ENCODE assay signal across 8 cellular contexts in genomic region chr17:35051183-35051578, GRCh38. TPM values are rescaled to one million over a fixed set of nuclear protein-coding genes. Genes with fewer than 3 reads are reported as not detected.
DNase-seq lines count a peak whose midpoint lies in the region; ATAC-seq, FAIRE-seq and TF ChIP-seq lines count a peak whose summit lies in the region.

No MANE protein-coding gene starts in this region.

- H3K4me1 ChIP-seq in gastroesophageal sphincter (peaks cover 0 to 28% (median 0%) of the 10 kb centered on the region in 3 donors), subcutaneous abdominal adipose tissue (ENCODE audit: control insufficient read depth in 5 of 5, insufficient read depth in 5 of 5, low read length in 5 of 5) (peaks cover 4 to 45% (median 38%) of the 10 kb centered on the region in 5 donors)

- H3K9me3 ChIP-seq in gastroesophageal sphincter (no peaks in the 10 kb centered on the region), subcutaneous abdominal adipose tissue (ENCODE audit: control insufficient read depth in 5 of 5, low read length in 5 of 5) (no peaks in the 10 kb centered on the region)

- TF ChIP-seq POLR2A in gastroesophageal sphincter (IDR thresholded peaks at IDR 0.05), result no peak

- WGBS in gastroesophageal sphincter (ENCODE audit: low coverage in 1 of 2), 2 donors, result 38 to 60% methylated on average over 2 of the region's 2 CpGs

- H3K27me3 ChIP-seq in gastroesophageal sphincter (no peaks in the 10 kb centered on the region), subcutaneous abdominal adipose tissue (ENCODE audit: control insufficient read depth in 5 of 5, insufficient read depth in 4 of 5, low read length in 5 of 5) (no peaks in the 10 kb centered on the region)

- peak; percentile 66 for ATAC-seq in HG02943 (IDR thresholded peaks at IDR 0.05; ENCODE audit: low read depth, unreplicated experiment)
- ATAC-seq in gastroesophageal sphincter, result no peak

- peak overlapping the region in 4 of 5 donors; percentile 0 to 48 (median 32) for H3K9ac ChIP-seq in subcutaneous abdominal adipose tissue (ENCODE audit: low read length in 5 of 5)

- H3K4me3 ChIP-seq in gastroesophageal sphincter (no peak overlapping the region), subcutaneous abdominal adipose tissue (ENCODE audit: low read depth in 1 of 5, low read length in 5 of 5) (peak overlapping the region in 2 of 5 donors; percentile 40 to 46)

- DNase-seq in NCI-H510A treated with DMSO at 0.1 percent for 48 hours (lab: John Stamatoyannopoulos, UW) (peak; percentile 35), NCI-H510A (lab: John Stamatoyannopoulos, UW) (no peak), T-helper 2 cell (peak in 3 of 5 experiments; percentile 14 to 96 (median 69)), D341Med (ENCODE audit: low spot score) (no peak), frontal cortex (ENCODE audit: low spot score in 2 of 2) (no peak)

- no peaks in the 10 kb centered on the region for H3K36me3 ChIP-seq in gastroesophageal sphincter
- H3K36me3 ChIP-seq in subcutaneous abdominal adipose tissue (ENCODE audit: control insufficient read depth in 5 of 5, insufficient read depth in 5 of 5, low read length in 5 of 5), result no peaks in the 10 kb centered on the region

- H3K27ac ChIP-seq in gastroesophageal sphincter (peak overlapping the region in 3 of 4 donors; percentile 29 to 51 (median 41)), subcutaneous abdominal adipose tissue (ENCODE audit: low read depth, low read length) (peak overlapping the region; percentile 50)

- FAIRE-seq in frontal cortex (lab: Jason Lieb, UNC), result no peak

- TF ChIP-seq CTCF in gastroesophageal sphincter (IDR thresholded peaks at IDR 0.05), result no peak

- TF ChIP-seq EP300 in gastroesophageal sphincter (IDR thresholded peaks at IDR 0.05), result no peak

RNA-seq across cellular contexts. Expression of gene RFFL, which starts 12.3 kb away (rescaled TPM):
- total RNA-seq in gastroesophageal sphincter (10 to 100 TPM; 16.7 to 43.8 (median 30.8) TPM), frontal cortex (5.3 TPM)

Comparison
In these comparisons a context has a peak if more than half of its experiments do, and no peak if none do; other contexts are left out.
1. DNase-seq: peak in NCI-H510A treated with DMSO at 0.1 percent for 48 hours (single experiment) and T-helper 2 cell (3 of 5); none in NCI-H510A (single experiment), D341Med (single experiment) and frontal cortex (0 of 2).